ENCODE assay signal across 8 cellular contexts in genomic region chr10:102744374-102745051, GRCh38. TPM values are rescaled to one million over a fixed set of nuclear protein-coding genes. Genes with fewer than 3 reads are reported as not detected.
DNase-seq lines count a peak whose midpoint lies in the region; ATAC-seq and TF ChIP-seq lines count a peak whose summit lies in the region.

No MANE protein-coding gene starts in this region.

- H3K4me3 Mint-ChIP-seq in T-cell = peak overlapping the region; percentile 87 to 98 (median 95)
- H3K4me3 Mint-ChIP-seq in natural killer cell treated with Interleukin-12 subunit alpha and Interleukin-12 subunit beta and Interleukin-15 and Interleukin-18, amount 100 ng/mL, for 72 hours = peak overlapping the region; percentile 93

- H3K36me3 ChIP-seq in BJ (ENCODE audit: control insufficient read depth, insufficient read depth, low read length) = no peaks in the 10 kb centered on the region

- DNase-seq in BJ (ENCODE audit: low read depth) (no peak), T-cell (peak in 6 of 34 experiments; percentile 4 to 18 (median 8)), epithelial cell of proximal tubule (ENCODE audit: low read depth) (no peak)
- no peak for DNase-seq in natural killer cell treated with Interleukin-12 subunit alpha and Interleukin-12 subunit beta and Interleukin-15 and Interleukin-18, amount 100 ng/mL, for 72 hours (ENCODE audit: low spot score)

- H3K27me3 Mint-ChIP-seq in T-cell = no peaks in the 10 kb centered on the region
- no peaks in the 10 kb centered on the region for H3K27me3 Mint-ChIP-seq in natural killer cell treated with Interleukin-12 subunit alpha and Interleukin-12 subunit beta and Interleukin-15 and Interleukin-18, amount 100 ng/mL, for 72 hours

- H3K4me3 ChIP-seq in BJ (ENCODE audit: low read depth, low read length) = peak overlapping the region; percentile 90
- peak overlapping the region; percentile 91 for H3K4me3 ChIP-seq in epithelial cell of proximal tubule (ENCODE audit: low read depth, low read length)

- ATAC-seq in GM21825 (IDR thresholded peaks at IDR 0.05; ENCODE audit: unreplicated experiment) = peak; percentile 7
- ATAC-seq in T-cell (replicated peaks in 1 of 4) = peak; percentile 12 to 22 (median 14)
- peak in 1 of 2 donors; percentile 26 for ATAC-seq in natural killer cell treated with Interleukin-12 subunit alpha and Interleukin-12 subunit beta and Interleukin-15 and Interleukin-18, amount 100 ng/mL, for 72 hours
- ATAC-seq in HG02642 (IDR thresholded peaks at IDR 0.05; ENCODE audit: poor library complexity, unreplicated experiment) = no peak
- ATAC-seq in HG03571 (IDR thresholded peaks at IDR 0.05; ENCODE audit: unreplicated experiment) = no peak
- no peak for ATAC-seq in HG02610 (IDR thresholded peaks at IDR 0.05; ENCODE audit: unreplicated experiment)

- peaks cover 12% of the 10 kb centered on the region for H3K36me3 Mint-ChIP-seq in T-cell
- H3K36me3 Mint-ChIP-seq in natural killer cell treated with Interleukin-12 subunit alpha and Interleukin-12 subunit beta and Interleukin-15 and Interleukin-18, amount 100 ng/mL, for 72 hours = peaks cover 11% of the 10 kb centered on the region

- peaks cover 0 to 6% (median 0%) of the 10 kb centered on the region in 3 donors for H3K9me3 Mint-ChIP-seq in T-cell
- peaks cover 5% of the 10 kb centered on the region for H3K9me3 Mint-ChIP-seq in natural killer cell treated with Interleukin-12 subunit alpha and Interleukin-12 subunit beta and Interleukin-15 and Interleukin-18, amount 100 ng/mL, for 72 hours

- H3K4me1 Mint-ChIP-seq in T-cell = peaks cover 49 to 56% (median 55%) of the 10 kb centered on the region in 3 donors
- peaks cover 29 to 51% of the 10 kb centered on the region in 2 donors for H3K4me1 Mint-ChIP-seq in natural killer cell treated with Interleukin-12 subunit alpha and Interleukin-12 subunit beta and Interleukin-15 and Interleukin-18, amount 100 ng/mL, for 72 hours (ENCODE audit: low read depth in 2 of 2)

- no peak for TF ChIP-seq CTCF in BJ (IDR thresholded peaks at IDR 0.05; ENCODE audit: insufficient read depth, low read depth, low read length)
- TF ChIP-seq CTCF in epithelial cell of proximal tubule (conservative IDR thresholded peaks at IDR 0.05; ENCODE audit: low read depth, low read length) = no peak

- CTCF ChIA-PET in BJ (lab: Yijun Ruan, JAX) (interaction anchor here (2.5 kb wide), 1 partner anchor 8 kb away, joined by 14 read pairs; no protein-coding TSS in a partner anchor), T-cell (lab: Charles Lee) (interaction anchor here (0.5 to 3.0 kb wide), 5 partner anchors 21 to 130 kb away, joined by 3 to 28 read pairs (median 4); partner anchors contain the start of genes SFXN2 (in 2 of the 2) and ARL3 (in 1 of the 2))

- POLR2A ChIA-PET in BJ (lab: Charles Lee) = interaction anchor here (0.6 kb wide), 1 partner anchor 1683 kb away, joined by 8 read pairs; no protein-coding TSS in a partner anchor
- POLR2A ChIA-PET in T-cell (lab: Charles Lee) = interaction anchor here in 1 of 2 donors (0.5 kb wide), 1 partner anchor 28 kb away, joined by 3 read pairs; no protein-coding TSS in a partner anchor

- peak overlapping the region; percentile 86 to 89 for H3K27ac Mint-ChIP-seq in T-cell
- peak overlapping the region; percentile 88 to 89 for H3K27ac Mint-ChIP-seq in natural killer cell treated with Interleukin-12 subunit alpha and Interleukin-12 subunit beta and Interleukin-15 and Interleukin-18, amount 100 ng/mL, for 72 hours

- no peaks in the 10 kb centered on the region for H3K27me3 ChIP-seq in BJ (ENCODE audit: control insufficient read depth, insufficient read depth, low read length)

RNA-seq across cellular contexts. Expression of gene WBP1L, which starts 0.8 kb away (rescaled TPM):
- 45.3 and 52.4 TPM in 2 replicates for polyA plus RNA-seq in BJ (2011; rRNA removed)
- polyA minus RNA-seq in BJ (2011; rRNA and poly(A)+ RNA removed) = 45.2 and 70.0 TPM in 2 replicates
- total RNA-seq in T-cell = 10 to 100 TPM; 20.0 to 38.5 (median 33.0) TPM
- 18.4 and 31.5 TPM in 2 replicates for total RNA-seq in epithelial cell of proximal tubule
- total RNA-seq in natural killer cell treated with Interleukin-12 subunit alpha and Interleukin-12 subunit beta and Interleukin-15 and Interleukin-18, amount 100 ng/mL, for 72 hours = 10 to 100 TPM; 21.0 to 33.1 TPM

RNA-seq across cellular contexts. Expression of gene SFXN2, which starts 30.1 kb away (rescaled TPM):
- polyA plus RNA-seq in BJ (2011; rRNA removed) = 4.3 and 5.6 TPM in 2 replicates
- 4.9 and 11.6 TPM in 2 replicates for polyA minus RNA-seq in BJ (2011; rRNA and poly(A)+ RNA removed)
- total RNA-seq in T-cell = 10 to 100 TPM in 4 of 5 donors, 1 to 10 TPM in 1; 9.2 to 32.6 (median 22.6) TPM
- total RNA-seq in epithelial cell of proximal tubule = 5.3 and 18.9 TPM in 2 replicates
- total RNA-seq in natural killer cell treated with Interleukin-12 subunit alpha and Interleukin-12 subunit beta and Interleukin-15 and Interleukin-18, amount 100 ng/mL, for 72 hours = 10 to 100 TPM; 13.2 to 39.6 TPM

RNA-seq across cellular contexts. Expression of gene ARL3, which starts 30.3 kb away (rescaled TPM):
- polyA plus RNA-seq in BJ (2011; rRNA removed) = 8.1 and 10.8 TPM in 2 replicates
- 1.9 TPM in 2 replicates for polyA minus RNA-seq in BJ (2011; rRNA and poly(A)+ RNA removed)
- total RNA-seq in T-cell (1 to 10 TPM; 2.7 to 5.0 (median 3.5) TPM), epithelial cell of proximal tubule (7.5 and 9.5 TPM in 2 replicates)
- 1 to 10 TPM; 3.0 to 4.5 TPM for total RNA-seq in natural killer cell treated with Interleukin-12 subunit alpha and Interleukin-12 subunit beta and Interleukin-15 and Interleukin-18, amount 100 ng/mL, for 72 hours

Comparison
In these comparisons a context has a peak if more than half of its experiments do, and no peak if none do; other contexts are left out.
1. ATAC-seq: peak in GM21825 (single experiment) and T-cell (4 of 4); none in HG02642 (single experiment), HG03571 (single experiment) and HG02610 (single experiment).